12 cellular contexts compared by ENCODE assay signal in the genomic region with DNA sequence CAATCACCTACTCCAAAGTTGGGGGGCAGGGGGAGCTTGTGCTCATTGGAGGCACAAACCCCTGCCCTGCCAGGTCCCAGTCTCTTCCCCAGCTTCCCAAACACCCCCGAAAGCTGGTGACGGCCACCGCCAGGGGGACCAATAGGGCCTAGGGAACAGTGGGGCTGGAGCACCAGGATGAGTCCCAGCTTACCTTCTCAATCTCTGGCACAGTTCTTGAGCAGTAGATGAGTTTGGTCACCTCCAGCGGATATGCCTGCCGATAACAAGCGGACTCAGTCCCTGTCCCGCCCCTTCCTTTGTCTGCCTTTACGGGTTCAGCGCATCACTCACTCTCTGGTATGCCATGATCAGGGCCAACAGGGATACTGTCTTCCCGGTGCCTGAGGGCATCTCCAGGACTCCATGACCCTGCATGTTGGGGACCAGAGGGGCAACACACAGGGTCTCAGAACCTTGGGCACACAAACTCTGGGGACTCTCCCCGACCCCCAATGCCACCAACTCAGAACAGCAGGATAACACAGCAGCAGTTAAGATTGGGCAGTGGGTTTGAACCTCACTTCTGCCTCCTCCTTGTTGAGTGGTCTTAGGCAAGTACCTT. TPM values are rescaled to one million over a fixed set of nuclear protein-coding genes. Genes with fewer than 3 reads are reported as not detected.
DNase-seq lines count a peak whose midpoint lies in the region; ATAC-seq, FAIRE-seq and TF ChIP-seq lines count a peak whose summit lies in the region.
"Had no signal": no experiment of that assay in that cellular context is flagged by ENCODE, and none has a peak within 500 bp of the region (broad histone marks: within the 10 kb centered on the region; RNA-seq: fewer than 3 reads in every experiment).

No MANE protein-coding gene starts in this region.

- TF ChIP-seq POLR2A in IMR-90 (IDR thresholded peaks at IDR 0.05; ENCODE audit: low read depth, low read length) = no peak

- H2BK15ac ChIP-seq in IMR-90 (ENCODE audit: low read depth, low read length) = no peak overlapping the region

- in situ Hi-C loops in IMR-90 (cut with MboI; ENCODE audit: low sequenced_read_pairs) = no loop called here

- no peak overlapping the region for H2AFZ ChIP-seq in IMR-90 (replicated peaks; ENCODE audit: low read length, poor library complexity)
- no peak overlapping the region for H2AFZ ChIP-seq in astrocyte (ENCODE audit: low read depth, low read length)
- H2AFZ ChIP-seq in neural cell (ENCODE audit: low read depth, low read length) = no peak overlapping the region

- no peak overlapping the region for H3K56ac ChIP-seq in IMR-90 (ENCODE audit: extremely low read depth, insufficient read depth, low read length)

- H3K79me1 ChIP-seq in IMR-90 (ENCODE audit: low read depth in 1 of 2, low read length in 2 of 2) = peaks cover 21 to 35% of the 10 kb centered on the region in 2 experiments

- H3F3A ChIP-seq in neural cell (ENCODE audit: insufficient read depth, low read length, poor library complexity, severe bottlenecking) = no peaks in the 10 kb centered on the region

- no peak overlapping the region for H2BK20ac ChIP-seq in IMR-90 (ENCODE audit: low read depth, low read length)

- H2AK9ac ChIP-seq in IMR-90 (replicated peaks; ENCODE audit: low read depth, low read length, poor library complexity) = peak overlapping the region; percentile 48

- H3K9ac ChIP-seq in IMR-90 (ENCODE audit: low read depth, low read length) (no peak overlapping the region), astrocyte (ENCODE audit: low read length) (no peak overlapping the region), neural cell (ENCODE audit: low read length) (no peak overlapping the region)

- intact Hi-C loops in IMR-90 (cut with micrococcal nuclease) = no loop called here

- peaks cover 11% of the 10 kb centered on the region for H3K4me1 Mint-ChIP-seq in T-helper 2 cell treated with Interferon-gamma antibody and Interleukin-4, amounts not matched to agents 5 μg/mL and 100 μg/mL, for 36 hours (ENCODE audit: low read depth)
- H3K4me1 Mint-ChIP-seq in astrocyte (ENCODE audit: low read depth, unreplicated experiment) = no peaks in the 10 kb centered on the region

- no peaks in the 10 kb centered on the region for H3K9me3 Mint-ChIP-seq in T-helper 2 cell treated with Interferon-gamma antibody and Interleukin-4, amounts not matched to agents 5 μg/mL and 100 μg/mL, for 36 hours
- H3K9me3 Mint-ChIP-seq in astrocyte (ENCODE audit: unreplicated experiment) = no peaks in the 10 kb centered on the region

- H3K14ac ChIP-seq in IMR-90 (replicated peaks; ENCODE audit: low read depth, low read length) = no peak overlapping the region

- H2BK5ac ChIP-seq in IMR-90 (ENCODE audit: low read depth, low read length, poor library complexity, severe bottlenecking) = no peak overlapping the region

- no peak for TF ChIP-seq RAD21 in IMR-90 (IDR thresholded peaks at IDR 0.05; ENCODE audit: low read length)
- TF ChIP-seq RAD21 in neural cell (conservative IDR thresholded peaks at IDR 0.05) = no peak

- H4K8ac ChIP-seq in IMR-90 (ENCODE audit: low read depth in 2 of 2, low read length in 2 of 2) = no peak overlapping the region

- dilution Hi-C loops in IMR-90 (cut with HindIII; ENCODE audit: low sequenced_read_pairs, unreplicated experiment) = no loop called here

- TF ChIP-seq CTCF in IMR-90 (conservative IDR thresholded peaks at IDR 0.05; ENCODE audit: low read depth, low read length) (no peak), astrocyte (IDR thresholded peaks at IDR 0.05; ENCODE audit: insufficient read depth, low read depth, low read length) (no peak), neural cell (IDR thresholded peaks at IDR 0.05; ENCODE audit: poor library complexity, severe bottlenecking) (no peak)

- H3K4me3 Mint-ChIP-seq in T-helper 2 cell treated with Interferon-gamma antibody and Interleukin-4, amounts not matched to agents 5 μg/mL and 100 μg/mL, for 36 hours = peak overlapping the region; percentile 65
- H3K4me3 Mint-ChIP-seq in astrocyte (ENCODE audit: unreplicated experiment) = peak overlapping the region; percentile 73

- H3K79me2 ChIP-seq in astrocyte (ENCODE audit: insufficient read depth, low read length) = peaks cover 27% of the 10 kb centered on the region
- H3K79me2 ChIP-seq in neural cell (replicated peaks; ENCODE audit: insufficient read depth, low read length) = peaks cover 8% of the 10 kb centered on the region

- H2BK120ac ChIP-seq in IMR-90 (ENCODE audit: low read depth, low read length) = no peak overlapping the region

- H3K23ac ChIP-seq in IMR-90 (ENCODE audit: low read depth, low read length) = peak overlapping the region; percentile 39; the same call in 1 of the 2 replicates

- CTCF ChIA-PET in IMR-90 (lab: Yijun Ruan, JAX) = interaction anchor here (1.1 kb wide), 1 partner anchor 70 kb away, joined by 3 read pairs; no protein-coding TSS in a partner anchor

- no peaks in the 10 kb centered on the region for H4K20me1 ChIP-seq in IMR-90 (ENCODE audit: insufficient read depth, low read length)
- H4K20me1 ChIP-seq in astrocyte (ENCODE audit: insufficient read depth, low read length) = peaks cover 19% of the 10 kb centered on the region
- H4K20me1 ChIP-seq in neural cell (ENCODE audit: insufficient read depth) = no peaks in the 10 kb centered on the region

- DNase-seq in T-helper 2 cell treated with Interferon-gamma antibody and Interleukin-4, amounts not matched to agents 5 μg/mL and 100 μg/mL, for 36 hours (ENCODE audit: low spot score) = no peak
- DNase-seq in T-helper 2 cell (no peak), IMR-90 (no peak), astrocyte (ENCODE audit: low read depth) (no peak), glomerular visceral epithelial cell (ENCODE audit: extremely low spot score) (no peak), GDM1 (lab: John Stamatoyannopoulos, UW) (no peak)
- DNase-seq: aorta had no signal

- peaks cover 13% of the 10 kb centered on the region for H3K9me1 ChIP-seq in IMR-90 (ENCODE audit: insufficient read depth, low read length)

- H3K36me3 ChIP-seq in IMR-90 (ENCODE audit: control insufficient read depth, insufficient read depth, low read length) (peaks cover 11% of the 10 kb centered on the region), astrocyte (ENCODE audit: insufficient read depth, low read length) (peaks cover 4% of the 10 kb centered on the region), neural cell (ENCODE audit: insufficient read depth, low read length) (no peaks in the 10 kb centered on the region)

- H3K27ac Mint-ChIP-seq in T-helper 2 cell treated with Interferon-gamma antibody and Interleukin-4, amounts not matched to agents 5 μg/mL and 100 μg/mL, for 36 hours = no peak overlapping the region
- no peak overlapping the region for H3K27ac Mint-ChIP-seq in astrocyte (ENCODE audit: unreplicated experiment)

- no peaks in the 10 kb centered on the region for H3K27me3 ChIP-seq in IMR-90 (ENCODE audit: control insufficient read depth, insufficient read depth, low read length)
- H3K27me3 ChIP-seq in astrocyte (ENCODE audit: insufficient read depth, low read length) = no peaks in the 10 kb centered on the region
- no peaks in the 10 kb centered on the region for H3K27me3 ChIP-seq in neural cell (ENCODE audit: insufficient read depth, low read depth, low read length)

- FAIRE-seq in astrocyte (lab: Jason Lieb, UNC) = no peak
- FAIRE-seq: GM12891 had no signal

- H3K9me3 ChIP-seq in IMR-90 (ENCODE audit: control insufficient read depth, insufficient read depth, low read length) = no peaks in the 10 kb centered on the region
- H3K9me3 ChIP-seq in astrocyte (ENCODE audit: insufficient read depth, low read depth, low read length) = no peaks in the 10 kb centered on the region
- no peaks in the 10 kb centered on the region for H3K9me3 ChIP-seq in neural cell (ENCODE audit: low read length)

- H3K9me2 ChIP-seq in neural cell (ENCODE audit: insufficient read depth, low read length) = no peaks in the 10 kb centered on the region

- POLR2A ChIA-PET in IMR-90 (lab: Charles Lee; ENCODE audit: unreplicated experiment) = no interaction called here

- peaks cover 4% of the 10 kb centered on the region for H3K4me1 ChIP-seq in IMR-90 (ENCODE audit: control insufficient read depth, insufficient read depth, low read length)
- H3K4me1 ChIP-seq in astrocyte (ENCODE audit: insufficient read depth, low read length) = peaks cover 5% of the 10 kb centered on the region

- WGBS in IMR-90 (ENCODE audit: extremely low coverage in 2 of 2, insufficient read length in 1 of 2), 2 experiments = 96% methylated on average over 4 of the region's 11 CpGs; no CpG with 5 or more reads in 1 of the 2 experiments

- H3K36me3 Mint-ChIP-seq in T-helper 2 cell treated with Interferon-gamma antibody and Interleukin-4, amounts not matched to agents 5 μg/mL and 100 μg/mL, for 36 hours (ENCODE audit: low read depth) = peaks cover 3% of the 10 kb centered on the region
- H3K36me3 Mint-ChIP-seq in astrocyte (ENCODE audit: low read depth, unreplicated experiment) = peaks cover 8% of the 10 kb centered on the region

- no peak overlapping the region for H4K5ac ChIP-seq in IMR-90 (ENCODE audit: low read depth, low read length)

- no TSS peak for BruUV-seq in IMR-90 (replicated peaks; lab: Mats Ljungman, UMichigan)

- H3K27ac ChIP-seq in IMR-90 (ENCODE audit: insufficient read depth, low read length) (no peak overlapping the region), astrocyte (ENCODE audit: low read depth, low read length) (no peak overlapping the region), neural cell (ENCODE audit: low read length) (no peak overlapping the region)

- H3K4me2 ChIP-seq in IMR-90 (ENCODE audit: low read depth, low read length) = peak overlapping the region; percentile 10; the same call in 1 of the 2 replicates
- peak overlapping the region; percentile 93 for H3K4me2 ChIP-seq in astrocyte (ENCODE audit: low read length)
- H3K4me2 ChIP-seq in neural cell (ENCODE audit: low read length) = no peak overlapping the region

- no peak overlapping the region for H4K91ac ChIP-seq in IMR-90 (ENCODE audit: insufficient read depth, low read depth, low read length)

- ATAC-seq in IMR-90 (ENCODE audit: low read depth) (no peak), HG02642 (IDR thresholded peaks at IDR 0.05; ENCODE audit: poor library complexity, unreplicated experiment) (no peak)

- H2AK5ac ChIP-seq in IMR-90 (ENCODE audit: low read depth, low read length) = peak overlapping the region; percentile 16; the same call in 1 of the 2 replicates

- H3K27me3 Mint-ChIP-seq in T-helper 2 cell treated with Interferon-gamma antibody and Interleukin-4, amounts not matched to agents 5 μg/mL and 100 μg/mL, for 36 hours (ENCODE audit: low read depth) = no peaks in the 10 kb centered on the region
- no peaks in the 10 kb centered on the region for H3K27me3 Mint-ChIP-seq in astrocyte (ENCODE audit: low read depth, unreplicated experiment)

- H3K4me3 ChIP-seq in IMR-90 (ENCODE audit: insufficient read depth, low read depth, low read length) = no peak overlapping the region
- H3K4me3 ChIP-seq in astrocyte (ENCODE audit: insufficient read depth, low read depth, low read length) = peak overlapping the region; percentile 38
- peak overlapping the region; percentile 15 for H3K4me3 ChIP-seq in neural cell (ENCODE audit: low read length)
- H3K4me3 ChIP-seq: lung had no signal

- no peak overlapping the region for H3K4ac ChIP-seq in IMR-90 (ENCODE audit: low read depth, low read length)

- TF ChIP-seq EP300 in neural cell (conservative IDR thresholded peaks at IDR 0.05; ENCODE audit: poor library complexity, severe bottlenecking) = no peak

- no peak overlapping the region for H3K18ac ChIP-seq in IMR-90 (ENCODE audit: low read depth, low read length)

RNA-seq across cellular contexts. Expression of a gene that starts 1.5 kb away (rescaled TPM):
- total RNA-seq in IMR-90 (2012; rRNA removed) = 26.7 and 30.6 TPM in 2 replicates
- polyA plus RNA-seq in IMR-90 (2012; rRNA removed) = 66.5 and 75.6 TPM in 2 replicates
- polyA plus RNA-seq in IMR-90 (2012; cell fraction: cytosol; rRNA removed) = 51.6 and 67.4 TPM in 2 replicates
- 119 and 274 TPM in 2 replicates for polyA plus RNA-seq in IMR-90 (2012; cell fraction: nucleus; rRNA removed; ENCODE audit: low replicate concordance)
- total RNA-seq in astrocyte = 38.9 and 44.7 TPM in 2 replicates
- polyA plus RNA-seq in neural cell = 28.8 and 39.0 TPM in 2 replicates
- polyA minus RNA-seq in neural cell = 31.6 and 39.0 TPM in 2 replicates

RNA-seq across cellular contexts. Expression of a gene that starts 28.3 kb away (rescaled TPM):
- total RNA-seq in IMR-90 (2012; rRNA removed) (under 0.01 and 0.18 TPM in 2 replicates), astrocyte (0.62 and 1.2 TPM in 2 replicates)
- polyA plus RNA-seq in IMR-90 (2012; rRNA removed) (0.09 and 0.14 TPM in 2 replicates), neural cell (0.44 TPM in 1 of 2 replicates, not detected in the other)
- polyA plus RNA-seq in IMR-90 (2012; cell fraction: cytosol; rRNA removed) = 0.19 and 0.22 TPM in 2 replicates
- polyA plus RNA-seq in IMR-90 (2012; cell fraction: nucleus; rRNA removed; ENCODE audit: low replicate concordance) = 0.11 and 0.24 TPM in 2 replicates
- polyA minus RNA-seq in neural cell = 0.46 TPM in 1 of 2 replicates, not detected in the other
- total RNA-seq: aorta, LHCN-M2 had no signal
- polyA plus RNA-seq: aorta had no signal

RNA-seq across cellular contexts. Expression of a gene that starts 36.0 kb away (rescaled TPM):
- total RNA-seq in IMR-90 (2012; rRNA removed) (0.56 and 3.0 TPM in 2 replicates), astrocyte (56.6 and 56.7 TPM in 2 replicates)
- polyA plus RNA-seq in IMR-90 (2012; rRNA removed) (11.6 and 13.3 TPM in 2 replicates), neural cell (0.74 TPM in 1 of 2 replicates, not detected in the other)
- polyA plus RNA-seq in IMR-90 (2012; cell fraction: cytosol; rRNA removed) = 11.6 and 19.4 TPM in 2 replicates
- 24.0 and 44.8 TPM in 2 replicates for polyA plus RNA-seq in IMR-90 (2012; cell fraction: nucleus; rRNA removed; ENCODE audit: low replicate concordance)
- not detected in 2 replicates for polyA minus RNA-seq in neural cell

RNA-seq across cellular contexts. Expression of a gene that starts 37.6 kb away (rescaled TPM):
- total RNA-seq in IMR-90 (2012; rRNA removed) = 10.3 and 12.5 TPM in 2 replicates
- polyA plus RNA-seq in IMR-90 (2012; rRNA removed) = 8.0 and 8.8 TPM in 2 replicates
- polyA plus RNA-seq in IMR-90 (2012; cell fraction: cytosol; rRNA removed) = 3.3 and 3.9 TPM in 2 replicates
- polyA plus RNA-seq in IMR-90 (2012; cell fraction: nucleus; rRNA removed; ENCODE audit: low replicate concordance) = 2.0 and 2.1 TPM in 2 replicates
- total RNA-seq in astrocyte = 10.9 and 12.8 TPM in 2 replicates
- 2.3 and 2.4 TPM in 2 replicates for polyA plus RNA-seq in neural cell
- polyA minus RNA-seq in neural cell = 1.7 and 2.2 TPM in 2 replicates

RNA-seq across cellular contexts. Expression of a gene that starts 46.2 kb away (rescaled TPM):
- total RNA-seq in IMR-90 (2012; rRNA removed) (not detected in 2 replicates), astrocyte (not detected in 2 replicates)
- polyA plus RNA-seq in IMR-90 (2012; rRNA removed) (not detected in 2 replicates), neural cell (0.14 TPM in 1 of 2 replicates, not detected in the other)
- polyA plus RNA-seq in IMR-90 (2012; cell fraction: cytosol; rRNA removed) = 0.04 TPM in 1 of 2 replicates, not detected in the other
- polyA plus RNA-seq in IMR-90 (2012; cell fraction: nucleus; rRNA removed; ENCODE audit: low replicate concordance) = 0.09 TPM in 1 of 2 replicates, not detected in the other
- not detected in 2 replicates for polyA minus RNA-seq in neural cell
- total RNA-seq: aorta, LHCN-M2 had no signal

Comparison
In these comparisons a context has a peak if more than half of its experiments do, and no peak if none do; other contexts are left out.
1. RNA of a gene that starts 36.0 kb away (total RNA-seq): 56.6 to 56.7 TPM in astrocyte; 0.56 to 3.0 TPM in IMR-90; every median in the first group is over 10 times any median in the second.